22 cellular contexts compared by ENCODE assay signal in the genomic region with DNA sequence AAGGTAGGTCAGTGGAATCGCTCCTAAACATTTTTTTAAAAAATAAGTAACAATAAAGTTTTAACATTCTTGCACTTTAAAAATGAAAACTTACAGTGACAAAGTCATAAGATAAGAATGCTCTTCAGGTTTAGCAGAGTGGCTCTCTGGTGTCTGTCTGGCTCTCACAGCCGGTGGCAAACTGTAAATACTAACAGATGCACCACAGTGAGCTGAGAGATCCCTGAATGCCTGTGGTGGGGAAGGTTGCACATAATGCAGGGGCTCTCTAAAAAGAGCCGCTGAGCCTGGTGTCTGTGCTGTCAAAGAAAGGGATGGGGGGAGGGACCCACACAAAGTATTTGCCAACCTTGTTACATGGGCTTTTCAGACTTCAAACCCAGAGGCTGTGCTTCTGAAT.
DNase-seq lines count a peak whose midpoint lies in the region; ATAC-seq and TF ChIP-seq lines count a peak whose summit lies in the region.
"Had no signal": no experiment of that assay in that cellular context is flagged by ENCODE, and none has a peak within 500 bp of the region (broad histone marks: within the 10 kb centered on the region; RNA-seq: fewer than 3 reads in every experiment).

No MANE protein-coding gene starts in this region.

- intact Hi-C loops in left ventricle myocardium superior (cut with micrococcal nuclease) (no loop called here), cardiac septum (cut with DNase I) (no loop called here), testis (cut with DNase I; ENCODE audit: low total_unique reads) (no loop called here)

- no peak overlapping the region for H3K4me2 ChIP-seq in hepatocyte

- H3K36me3 ChIP-seq in testis (ENCODE audit: low read depth, missing control alignments) (no peaks in the 10 kb centered on the region), hepatocyte (replicated peaks; ENCODE audit: insufficient read depth, low read depth) (no peaks in the 10 kb centered on the region)
- H3K36me3 ChIP-seq: brain microvascular endothelial cell, sigmoid colon, upper lobe of right lung had no signal

- H3K9me3 ChIP-seq in testis (no peaks in the 10 kb centered on the region), hepatocyte (ENCODE audit: low read depth) (no peaks in the 10 kb centered on the region)
- H3K9me3 ChIP-seq: sigmoid colon, upper lobe of right lung had no signal

- DNase-seq in left ventricle myocardium superior (no peak), cardiac septum (ENCODE audit: low spot score) (no peak), NCI-H69 (lab: John Stamatoyannopoulos, UW) (peak; percentile 68), iPS-NIHi7 (ENCODE audit: extremely low spot score) (peak; percentile 24), immature natural killer cell (no peak), testis (no peak), hepatocyte (ENCODE audit: low spot score) (no peak)
- DNase-seq: activated CD4-positive, alpha-beta T cell treated with anti-CD3 and anti-CD28 coated beads, Interleukin-2, amount 50 U/mL, for 4 hours; activated CD8-positive, alpha-beta memory T cell treated with anti-CD3 and anti-CD28 coated beads, Interleukin-2, amount 50 U/mL, for 4 hours; activated naive CD8-positive, alpha-beta T cell treated with anti-CD3 and anti-CD28 coated beads for 36 hours; brain microvascular endothelial cell; cortex of kidney; KBM-7; left cardiac atrium; midbrain; MV-4-11; NCI-H1930; NCI-H446 treated with DMSO at 0.1 percent for 48 hours; nephron progenitor cell; sigmoid colon; upper lobe of right lung had no signal

- no peaks in the 10 kb centered on the region for H3K27me3 Mint-ChIP-seq in immature natural killer cell (ENCODE audit: low read depth in 3 of 3)
- H3K27me3 Mint-ChIP-seq: activated T-helper 17 cell treated with anti-CD3 and anti-CD28 coated beads, Interleukin-2, amount 50 U/mL, for 72 hours had no signal

- no peaks in the 10 kb centered on the region for H3K9me2 ChIP-seq in hepatocyte (replicated peaks; ENCODE audit: insufficient read depth)

- H3K4me3 Mint-ChIP-seq in immature natural killer cell: no peak overlapping the region
- H3K4me3 Mint-ChIP-seq: activated naive CD8-positive, alpha-beta T cell treated with anti-CD3 and anti-CD28 coated beads for 36 hours; activated T-helper 17 cell treated with anti-CD3 and anti-CD28 coated beads, Interleukin-2, amount 50 U/mL, for 72 hours; nephron progenitor cell had no signal

- H3K27ac ChIP-seq in testis (no peak overlapping the region), hepatocyte (no peak overlapping the region)
- H3K27ac ChIP-seq: sigmoid colon, upper lobe of right lung had no signal

- no peak overlapping the region for H3K27ac Mint-ChIP-seq in immature natural killer cell
- H3K27ac Mint-ChIP-seq: activated naive CD8-positive, alpha-beta T cell treated with anti-CD3 and anti-CD28 coated beads for 36 hours; activated T-helper 17 cell treated with anti-CD3 and anti-CD28 coated beads, Interleukin-2, amount 50 U/mL, for 72 hours; nephron progenitor cell had no signal

- H3K27me3 ChIP-seq in testis (no peaks in the 10 kb centered on the region), hepatocyte (no peaks in the 10 kb centered on the region)
- H3K27me3 ChIP-seq: brain microvascular endothelial cell, sigmoid colon, upper lobe of right lung had no signal

- no peak for TF ChIP-seq POLR2A in testis (IDR thresholded peaks at IDR 0.05)

- peaks cover 0 to 4% (median 2%) of the 10 kb centered on the region in 6 donors for H3K9me3 Mint-ChIP-seq in immature natural killer cell
- H3K9me3 Mint-ChIP-seq: activated naive CD8-positive, alpha-beta T cell treated with anti-CD3 and anti-CD28 coated beads for 36 hours; activated T-helper 17 cell treated with anti-CD3 and anti-CD28 coated beads, Interleukin-2, amount 50 U/mL, for 72 hours; nephron progenitor cell had no signal

- WGBS in testis, 2 donors: 70 to 73% methylated on average over 3 of the region's 3 CpGs
- WGBS in hepatocyte (ENCODE audit: low lambda C conversion rate, missing lambda C conversion rate): 39% methylated on average over 3 of the region's 3 CpGs

- peak; percentile 31 for ATAC-seq in left ventricle myocardium superior
- ATAC-seq: activated T-helper 17 cell treated with anti-CD3 and anti-CD28 coated beads, Interleukin-2, amount 50 U/mL, for 72 hours; upper lobe of right lung had no signal

- no peaks in the 10 kb centered on the region for H4K20me1 ChIP-seq in hepatocyte (ENCODE audit: insufficient read depth, poor library complexity, severe bottlenecking)

- H3K4me3 ChIP-seq in testis (no peak overlapping the region), hepatocyte (no peak overlapping the region)
- H3K4me3 ChIP-seq: sigmoid colon, upper lobe of right lung had no signal

- no peaks in the 10 kb centered on the region for H3K36me3 Mint-ChIP-seq in immature natural killer cell
- H3K36me3 Mint-ChIP-seq: activated naive CD8-positive, alpha-beta T cell treated with anti-CD3 and anti-CD28 coated beads for 36 hours had no signal

- no peaks in the 10 kb centered on the region for H3K79me2 ChIP-seq in hepatocyte

- H3K4me1 ChIP-seq in testis (no peaks in the 10 kb centered on the region), hepatocyte (ENCODE audit: insufficient read depth) (peaks cover 9% of the 10 kb centered on the region)
- H3K4me1 ChIP-seq: upper lobe of right lung had no signal

- no peaks in the 10 kb centered on the region for H3K4me1 Mint-ChIP-seq in immature natural killer cell
- H3K4me1 Mint-ChIP-seq: activated naive CD8-positive, alpha-beta T cell treated with anti-CD3 and anti-CD28 coated beads for 36 hours; activated T-helper 17 cell treated with anti-CD3 and anti-CD28 coated beads, Interleukin-2, amount 50 U/mL, for 72 hours had no signal

- no peak overlapping the region for H2AFZ ChIP-seq in hepatocyte

- no peak for TF ChIP-seq CTCF in testis (IDR thresholded peaks at IDR 0.05)
- TF ChIP-seq CTCF in hepatocyte (IDR thresholded peaks at IDR 0.05; ENCODE audit: poor library complexity): no peak

Comparison
In these comparisons a context has a peak if more than half of its experiments do, and no peak if none do; other contexts are left out.
1. DNase-seq: peak in NCI-H69 (single experiment) and iPS-NIHi7 (single experiment); none in left ventricle myocardium superior (single experiment), cardiac septum (single experiment), immature natural killer cell (0 of 3), testis (single experiment) and hepatocyte (single experiment).